ENCODE assay signal across 1 cellular context in the genomic region with DNA sequence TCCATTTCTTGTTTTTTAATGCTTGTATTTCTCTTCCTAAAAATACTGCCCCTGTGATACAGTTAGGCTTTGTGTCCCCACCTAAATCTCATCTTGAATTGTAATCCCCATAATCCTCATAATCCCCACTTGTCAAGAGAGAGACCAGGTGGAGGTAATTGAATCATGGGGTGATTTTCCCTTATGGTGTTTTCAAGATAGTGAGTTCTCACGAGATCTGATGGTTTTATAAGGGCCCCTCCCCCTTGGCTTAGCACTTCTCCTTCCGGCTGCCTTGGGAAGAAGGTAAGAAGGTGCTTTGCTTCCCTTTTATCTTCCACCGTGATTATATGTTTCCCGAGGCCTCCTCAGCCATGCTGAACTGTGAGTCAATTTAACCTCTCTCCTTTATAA.
TF ChIP-seq lines count a peak whose summit lies in the region.

No MANE protein-coding gene starts in this region.

TF ChIP-seq in GM23338, 12 proteins besides CTCF, POLR2A, EP300 and RAD21 (continued from another document):
- no peak for TF ChIP-seq ZNF462 (CRISPR knock-in tag; IDR thresholded peaks at IDR 0.05)
- TF ChIP-seq ZNF114 (CRISPR knock-in tag; IDR thresholded peaks at IDR 0.05) = no peak
- no peak for TF ChIP-seq CREB1 (CRISPR knock-in tag; IDR thresholded peaks at IDR 0.05; ENCODE audit: low read depth)
- no peak for TF ChIP-seq EZH2 (IDR thresholded peaks at IDR 0.05; ENCODE audit: low read depth, unreplicated experiment)
- no peak for TF ChIP-seq ETS1 (IDR thresholded peaks at IDR 0.05)
- TF ChIP-seq REST (IDR thresholded peaks at IDR 0.05; ENCODE audit: unreplicated experiment) = no peak
- no peak for TF ChIP-seq EZH2phosphoT487 (IDR thresholded peaks at IDR 0.05; ENCODE audit: unreplicated experiment)
- TF ChIP-seq NANOG (IDR thresholded peaks at IDR 0.05; ENCODE audit: borderline replicate concordance) = no peak
- TF ChIP-seq POLR2AphosphoS5 (IDR thresholded peaks at IDR 0.05; ENCODE audit: low read depth) = no peak
- no peak for TF ChIP-seq STAT1 (IDR thresholded peaks at IDR 0.05; ENCODE audit: unreplicated experiment)
